9 cellular contexts compared by ENCODE assay signal in genomic region chr1:154546264-154547043, GRCh38. TPM values are rescaled to one million over a fixed set of nuclear protein-coding genes. Genes with fewer than 3 reads are reported as not detected.
A peak's percentile ranks its signal among the peaks of the same experiment; 100 is the strongest.
DNase-seq lines count a peak whose midpoint lies in the region; ATAC-seq and TF ChIP-seq lines count a peak whose summit lies in the region.
"Had no signal": no experiment of that assay in that cellular context is flagged by ENCODE, and none has a peak within 500 bp of the region (broad histone marks: within the 10 kb centered on the region; RNA-seq: fewer than 3 reads in every experiment).

No MANE protein-coding gene starts in this region.

- H3K4me1 ChIP-seq in liver (ENCODE audit: control insufficient read depth in 4 of 4, insufficient read depth in 4 of 4, low read length in 3 of 4): peaks cover 12 to 41% (median 37%) of the 10 kb centered on the region in 4 donors

- peaks cover 7 to 25% (median 15%) of the 10 kb centered on the region in 4 donors for H3K36me3 ChIP-seq in liver (ENCODE audit: control insufficient read depth in 4 of 4, insufficient read depth in 3 of 4, low read depth in 1 of 4, low read length in 3 of 4)

- no peak for DNase-seq in AG04450 (ENCODE audit: low read depth, low spot score)
- peak; percentile 71 for DNase-seq in GM19238 (ENCODE audit: insufficient read length, low spot score)
- DNase-seq in NCI-H345 treated with DMSO at 0.1 percent for 48 hours (lab: John Stamatoyannopoulos, UW; ENCODE audit: unreplicated experiment): peak; percentile 60
- peak; percentile 82 for DNase-seq in WTC11 (ENCODE audit: low spot score)
- DNase-seq in cerebellar cortex (ENCODE audit: low spot score): peak; percentile 57
- peak; percentile 19 for DNase-seq in stimulated activated CD8-positive, alpha-beta memory T cell treated with anti-CD3 and anti-CD28 coated beads, Interleukin-4, amount 100 ng/mL, for 24 hours (ENCODE audit: low read depth)

- no peak overlapping the region for H3K4me3 Mint-ChIP-seq in WTC11

- peak; percentile 85 to 90 for TF ChIP-seq RAD21 in liver (IDR thresholded peaks at IDR 0.05)

- peaks cover 26% of the 10 kb centered on the region for H3K36me3 Mint-ChIP-seq in WTC11

- 0 out of 2 replicates have a peak overlapping the region, but pooled peaks have one; percentile 36 for H3K27ac Mint-ChIP-seq in WTC11

- H3K27me3 ChIP-seq in AG04450 (ENCODE audit: control insufficient read depth, insufficient read depth, low read length): peaks cover 17% of the 10 kb centered on the region
- no peaks in the 10 kb centered on the region for H3K27me3 ChIP-seq in liver (ENCODE audit: control insufficient read depth in 4 of 4, insufficient read depth in 4 of 4, low read length in 3 of 4)

- CTCF ChIA-PET in AG04450 (lab: Charles Lee): interaction anchor here (0.5 to 3.1 kb wide), 38 partner anchors 9 to 508 kb away, joined by 3 to 122 read pairs (median 3); partner anchors contain the start of gene HAX1
- CTCF ChIA-PET in WTC11 (lab: Charles Lee): interaction anchor here (0.6 to 3.0 kb wide), 103 partner anchors 9 to 684 kb away, joined by 3 to 189 read pairs (median 4); partner anchors contain the start of genes ADAM15, CHRNB2, IL6R and KCNN3

- no peak overlapping the region for H3K4me3 ChIP-seq in AG04450 (ENCODE audit: low read depth, low read length)
- no peak overlapping the region for H3K4me3 ChIP-seq in liver (ENCODE audit: low read depth in 1 of 3, low read length in 3 of 3)

- no peak overlapping the region for H3K27ac ChIP-seq in AG04450 (ENCODE audit: low read depth, low read length)
- peak overlapping the region; percentile 74 to 82 for H3K27ac ChIP-seq in liver (ENCODE audit: low read depth in 1 of 2, low read length in 2 of 2)

- POLR2A ChIA-PET in AG04450 (lab: Yijun Ruan, JAX) (interaction anchor here (1.0 kb wide), 1 partner anchor 67 kb away, joined by 3 read pairs; no protein-coding TSS in a partner anchor), WTC11 (lab: Charles Lee) (interaction anchor here (0.6 to 1.5 kb wide), 3 partner anchors 21 to 67 kb away, joined by 3 to 5 read pairs (median 3); partner anchors contain the start of gene CHRNB2)

- WGBS in liver: 75% methylated on average over 13 of the region's 13 CpGs

- peak; percentile 83 for TF ChIP-seq CTCF in AG04450 (IDR thresholded peaks at IDR 0.05; ENCODE audit: low read depth, low read length)
- peak; percentile 84 for TF ChIP-seq CTCF in WTC11 (IDR thresholded peaks at IDR 0.05)
- peak; percentile 80 for TF ChIP-seq CTCF in liver (IDR thresholded peaks at IDR 0.05; ENCODE audit: low read depth, low read length, missing input control)

- H3K9me3 ChIP-seq in AG04450 (ENCODE audit: control insufficient read depth, insufficient read depth, low read length) (no peaks in the 10 kb centered on the region), liver (ENCODE audit: control insufficient read depth in 4 of 4, low read length in 3 of 4) (no peaks in the 10 kb centered on the region)

- no peaks in the 10 kb centered on the region; the same call in 1 of the 2 replicates for H3K4me1 Mint-ChIP-seq in WTC11

- ATAC-seq in WTC11 (peak; percentile 97), GM21717 (IDR thresholded peaks at IDR 0.05; ENCODE audit: unreplicated experiment) (no peak)

- peak overlapping the region in 1 of 2 donors; percentile 21 for H3K9ac ChIP-seq in liver (ENCODE audit: low read depth in 1 of 2, low read length in 2 of 2)

- H3K9me3 Mint-ChIP-seq in WTC11: no peaks in the 10 kb centered on the region

- no peaks in the 10 kb centered on the region for H3K27me3 Mint-ChIP-seq in WTC11 (ENCODE audit: low read depth)

TF ChIP-seq in WTC11, 78 proteins besides CTCF, POLR2A, EP300 and RAD21:
- TF ChIP-seq HMGA2 (CRISPR knock-in tag; IDR thresholded peaks at IDR 0.05): peak; percentile 99
- TF ChIP-seq MXD4 (CRISPR knock-in tag; IDR thresholded peaks at IDR 0.05; ENCODE audit: borderline replicate concordance): no peak
TF ChIP-seq in WTC11: peak in this region for 1.

TF ChIP-seq in liver, 16 proteins besides CTCF, POLR2A, EP300 and RAD21:
- TF ChIP-seq YY1 (IDR thresholded peaks at IDR 0.05): no peak
- no peak for TF ChIP-seq HNF4G (IDR thresholded peaks at IDR 0.05)
- TF ChIP-seq ZBTB33 (IDR thresholded peaks at IDR 0.05): no peak
- peak in 1 of 2 donors; percentile 15 for TF ChIP-seq RXRA (IDR thresholded peaks at IDR 0.05)
- TF ChIP-seq SP1 (IDR thresholded peaks at IDR 0.05): peak; percentile 14
- no peak for TF ChIP-seq MAX (IDR thresholded peaks at IDR 0.05)
- TF ChIP-seq HNF4A (conservative IDR thresholded peaks at IDR 0.05): peak; percentile 33 to 50
- no peak for TF ChIP-seq EGR1 (IDR thresholded peaks at IDR 0.05; ENCODE audit: low read depth in 2 of 2)

RNA-seq across cellular contexts. Expression of gene UBE2Q1, which starts 12.0 kb away (rescaled TPM):
- 16.9 and 17.6 TPM in 2 replicates for polyA plus RNA-seq in AG04450 (2011; rRNA removed)
- 12.8 and 13.1 TPM in 2 replicates for polyA minus RNA-seq in AG04450 (2011; rRNA and poly(A)+ RNA removed)
- total RNA-seq in WTC11 (2021): 60.8 to 62.7 TPM (median 61.6 TPM) in 3 replicates
- 10 to 100 TPM in 1 of 2 donors, 1 to 10 TPM in 1; 8.2 to 18.7 TPM for total RNA-seq in liver
- 10 to 100 TPM in 1 of 2 donors, 1 to 10 TPM in 1; 9.8 to 22.0 TPM for polyA plus RNA-seq in liver

RNA-seq across cellular contexts. Expression of gene CHRNB2, which starts 21.1 kb away (rescaled TPM):
- polyA plus RNA-seq in AG04450 (2011; rRNA removed) (0.06 TPM in 1 of 2 replicates, not detected in the other), liver (under 1 TPM; 0.01 to 0.06 TPM)
- 0.04 and 0.18 TPM in 2 replicates for polyA minus RNA-seq in AG04450 (2011; rRNA and poly(A)+ RNA removed)
- total RNA-seq in WTC11 (2021) (1.6 to 1.7 TPM (median 1.7 TPM) in 3 replicates), liver (under 1 TPM in 1 of 2 donors, not detected in 1; under 0.01 TPM)
- total RNA-seq: mononuclear cell had no signal

RNA-seq across cellular contexts. Expression of gene SHE, which starts 44.2 kb away (rescaled TPM):
- not detected in 2 replicates for polyA plus RNA-seq in AG04450 (2011; rRNA removed)
- not detected in 2 replicates for polyA minus RNA-seq in AG04450 (2011; rRNA and poly(A)+ RNA removed)
- total RNA-seq in WTC11 (2021): 0.73 to 1.1 TPM (median 0.79 TPM) in 3 replicates
- 1 to 10 TPM; 5.9 to 7.5 TPM for total RNA-seq in liver
- 1 to 10 TPM; 3.1 to 3.5 TPM for polyA plus RNA-seq in liver

RNA-seq across cellular contexts. Expression of gene TDRD10, which starts 44.4 kb away (rescaled TPM):
- not detected in 2 replicates for polyA plus RNA-seq in AG04450 (2011; rRNA removed)
- not detected in 2 replicates for polyA minus RNA-seq in AG04450 (2011; rRNA and poly(A)+ RNA removed)
- 0.09 to 0.46 TPM (median 0.25 TPM) in 3 replicates for total RNA-seq in WTC11 (2021)
- total RNA-seq in liver: 1 to 10 TPM in 1 of 2 donors, under 1 TPM in 1; 0.23 to 1.5 TPM
- polyA plus RNA-seq in liver: under 1 TPM; 0.58 to 0.97 TPM
- total RNA-seq: mononuclear cell had no signal
